In the genomic region with DNA sequence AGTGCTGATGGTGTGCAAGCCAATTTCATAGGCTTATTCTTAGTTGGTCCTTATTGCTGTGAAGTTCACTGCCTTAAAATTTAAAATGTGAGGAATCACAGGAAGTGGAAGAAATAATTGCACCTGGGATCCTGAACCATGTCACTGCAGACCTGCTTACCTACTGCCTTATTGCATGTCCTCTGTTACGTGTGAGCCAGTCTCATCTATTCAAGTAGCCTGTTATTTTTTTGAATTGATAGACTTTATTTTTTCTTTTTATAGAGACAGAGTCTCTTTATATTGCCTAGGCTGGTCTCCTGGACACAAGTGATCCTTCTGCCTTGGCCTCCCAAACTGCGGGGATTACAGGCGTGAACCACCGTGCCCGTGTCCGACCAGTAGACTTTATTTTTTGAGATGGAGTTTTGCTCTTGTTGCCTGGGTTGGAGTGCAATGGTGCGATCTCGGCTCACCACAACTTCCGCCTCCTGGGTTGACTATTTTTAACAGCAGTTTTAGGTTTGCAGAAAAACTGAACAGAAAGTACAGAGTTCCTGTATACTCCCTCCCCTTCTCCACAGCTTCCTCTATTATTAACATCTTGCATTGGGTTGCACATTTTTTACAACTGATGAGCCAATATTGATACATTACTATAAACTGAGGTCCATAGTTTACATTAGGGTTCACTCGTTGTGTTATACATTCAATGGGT, we compare ENCODE assay signal across 9 cellular contexts. TPM values are rescaled to one million over a fixed set of nuclear protein-coding genes. Genes with fewer than 3 reads are reported as not detected.
A peak's percentile ranks its signal among the peaks of the same experiment; 100 is the strongest.
DNase-seq lines count a peak whose midpoint lies in the region; ATAC-seq and TF ChIP-seq lines count a peak whose summit lies in the region.
"Had no signal": no experiment of that assay in that cellular context is flagged by ENCODE, and none has a peak within 500 bp of the region (broad histone marks: within the 10 kb centered on the region; RNA-seq: fewer than 3 reads in every experiment).

No MANE protein-coding gene starts in this region.

- H3K9ac ChIP-seq in PC-3 (ENCODE audit: low read length) = no peak overlapping the region

- H4K20me1 ChIP-seq in PC-3 (ENCODE audit: low read length) = no peaks in the 10 kb centered on the region

- H3K27me3 ChIP-seq in Peyer's patch = no peaks in the 10 kb centered on the region
- H3K27me3 ChIP-seq in PC-3 (ENCODE audit: low read length) = peaks cover 12% of the 10 kb centered on the region; the same call in 1 of the 2 replicates
- peaks cover 12% of the 10 kb centered on the region for H3K27me3 ChIP-seq in HAP-1 (ENCODE audit: low read depth)
- H3K27me3 ChIP-seq: dorsolateral prefrontal cortex had no signal

- in situ Hi-C loops in HAP-1 (cut with MboI; ENCODE audit: low sequenced_read_pairs) = no loop called here

- CTCF ChIA-PET in PC-3 (lab: Charles Lee) = no interaction called here

- peaks cover 0 to 23% (median 3%) of the 10 kb centered on the region in 4 donors for H3K4me1 ChIP-seq in Peyer's patch
- H3K4me1 ChIP-seq in PC-3 (ENCODE audit: insufficient read depth, low read length) = no peaks in the 10 kb centered on the region
- no peaks in the 10 kb centered on the region for H3K4me1 ChIP-seq in HAP-1

- H3F3A ChIP-seq in PC-3 (ENCODE audit: low read length, unreplicated experiment) = no peaks in the 10 kb centered on the region

- H3K36me3 Mint-ChIP-seq in effector memory CD8-positive, alpha-beta T cell (ENCODE audit: insufficient read depth) = peaks cover 7% of the 10 kb centered on the region

- H3K27ac ChIP-seq in Peyer's patch (peak overlapping the region in 3 of 4 donors; percentile 37 to 70 (median 45)), PC-3 (ENCODE audit: low read length) (no peak overlapping the region)

- H3K4me2 ChIP-seq in PC-3 (ENCODE audit: low read length) = no peak overlapping the region

- no peak for TF ChIP-seq POLR2A in Peyer's patch (IDR thresholded peaks at IDR 0.05)

- H3K9me3 ChIP-seq in Peyer's patch = no peaks in the 10 kb centered on the region
- no peaks in the 10 kb centered on the region for H3K9me3 ChIP-seq in PC-3 (ENCODE audit: low read length)
- H3K9me3 ChIP-seq in HAP-1 = 0 out of 2 replicates have a peak, but pooled peaks cover 2% of the 10 kb centered on the region

- peak overlapping the region in 1 of 4 donors; percentile 23 for H3K4me3 ChIP-seq in Peyer's patch
- H3K4me3 ChIP-seq in PC-3 (ENCODE audit: low read length) = no peak overlapping the region
- no peak overlapping the region for H3K4me3 ChIP-seq in HAP-1
- H3K4me3 ChIP-seq: dorsolateral prefrontal cortex had no signal

- 0 out of 2 replicates have a peak, but pooled peaks cover 4% of the 10 kb centered on the region for H3K9me2 ChIP-seq in PC-3 (replicated peaks; ENCODE audit: low read length)

- BruUV-seq in PC-3 (replicated peaks; lab: Mats Ljungman, UMichigan) = no TSS peak

- no peaks in the 10 kb centered on the region for H3K27me3 Mint-ChIP-seq in effector memory CD8-positive, alpha-beta T cell

- no peaks in the 10 kb centered on the region for H3K9me3 Mint-ChIP-seq in effector memory CD8-positive, alpha-beta T cell

- POLR2A ChIA-PET in PC-3 (lab: Charles Lee; ENCODE audit: unreplicated experiment) = no interaction called here

- peaks cover 45 to 50% of the 10 kb centered on the region in 2 donors for H3K4me1 Mint-ChIP-seq in effector memory CD8-positive, alpha-beta T cell (ENCODE audit: low read depth in 2 of 2)

- ATAC-seq in GM18909 (IDR thresholded peaks at IDR 0.05; ENCODE audit: poor library complexity, unreplicated experiment) (peak; percentile 97), HG02885 (IDR thresholded peaks at IDR 0.05; ENCODE audit: poor library complexity, unreplicated experiment) (peak; percentile 98), PC-3 (no peak)
- peak; percentile 96 for ATAC-seq in effector memory CD8-positive, alpha-beta T cell (replicated peaks)

- peak overlapping the region; percentile 74 to 83 for H3K4me3 Mint-ChIP-seq in effector memory CD8-positive, alpha-beta T cell

- intact Hi-C loops in PC-3 (cut with micrococcal nuclease) = no loop called here

- no peaks in the 10 kb centered on the region for H3K79me2 ChIP-seq in PC-3 (ENCODE audit: low read length)

- H2AFZ ChIP-seq in PC-3 (ENCODE audit: low read length) = no peak overlapping the region

- H3K27ac Mint-ChIP-seq in effector memory CD8-positive, alpha-beta T cell = peak overlapping the region; percentile 76 to 91

- H3K36me3 ChIP-seq in Peyer's patch (no peaks in the 10 kb centered on the region), PC-3 (ENCODE audit: low read depth, low read length) (no peaks in the 10 kb centered on the region), HAP-1 (replicated peaks) (no peaks in the 10 kb centered on the region; the same call in 1 of the 2 replicates)

- TF ChIP-seq CTCF in Peyer's patch (IDR thresholded peaks at IDR 0.05) = no peak
- TF ChIP-seq CTCF in PC-3 (conservative IDR thresholded peaks at IDR 0.05; ENCODE audit: low read depth, low read length) = no peak

- DNase-seq in Peyer's patch (peak in 2 of 3 donors; percentile 84 to 89), NCI-H2227 treated with DMSO at 0.1 percent for 48 hours (lab: John Stamatoyannopoulos, UW) (no peak), PC-3 (no peak), NCI-H526 (lab: John Stamatoyannopoulos, UW) (no peak), HAP-1 (ENCODE audit: low spot score in 2 of 2) (no peak)
- peak; percentile 35 to 48 (median 43) for DNase-seq in effector memory CD8-positive, alpha-beta T cell

RNA-seq across cellular contexts. Expression of a gene that starts 14.0 kb away (rescaled TPM):
- total RNA-seq in Peyer's patch (10 to 100 TPM in 1 of 4 donors, 1 to 10 TPM in 3; 2.3 to 39.6 (median 5.6) TPM), PC-3 (2014; rRNA removed) (3.4 and 5.1 TPM in 2 replicates)

Comparison
In these comparisons a context has a peak if more than half of its experiments do, and no peak if none do; other contexts are left out.
1. DNase-seq: peak in Peyer's patch (2 of 3) and effector memory CD8-positive, alpha-beta T cell (3 of 3); none in NCI-H2227 treated with DMSO at 0.1 percent for 48 hours (single experiment), PC-3 (single experiment), NCI-H526 (0 of 2) and HAP-1 (0 of 2).